ENCODE assay signal across 10 cellular contexts in the genomic region with DNA sequence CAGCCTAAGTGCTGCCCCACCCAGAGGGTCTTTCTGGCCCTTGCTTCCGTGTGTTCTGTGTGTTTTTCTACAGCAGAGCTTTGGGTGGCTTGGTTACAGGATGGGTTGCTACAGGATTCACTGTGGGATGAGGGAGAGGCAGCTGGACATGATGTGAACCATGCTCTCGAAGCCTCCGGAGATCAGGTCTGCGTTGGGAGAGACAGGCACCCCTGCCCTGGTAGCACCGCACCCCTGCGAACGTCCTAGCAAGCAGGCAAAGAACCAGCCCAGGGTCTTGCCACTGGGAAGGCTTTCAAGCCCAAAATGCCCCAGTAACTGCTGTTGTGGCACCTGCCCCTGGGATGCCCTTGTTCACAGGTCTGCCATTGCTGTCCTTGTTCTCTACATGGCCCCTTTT.
"Had no signal": no experiment of that assay in that cellular context is flagged by ENCODE, and none has a peak within 500 bp of the region (broad histone marks: within the 10 kb centered on the region; RNA-seq: fewer than 3 reads in every experiment).

No MANE protein-coding gene starts in this region.

- H3K9me3 ChIP-seq: tibial nerve had no signal

- H3K9me3 Mint-ChIP-seq: activated naive CD4-positive, alpha-beta T cell treated with anti-CD3 and anti-CD28 coated beads, Interleukin-2, amount 10 ng/mL, durations not matched to agents 7 days and 5 days; activated T-helper 2 cell treated with anti-CD3 and anti-CD28 coated beads, Interferon-gamma antibody, Interleukin-2, Interleukin-4, amounts not matched to agents 10 μg/mL and 5 μg/mL and 100 μg/mL, durations not matched to agents 14 hours and 24 hours and 36 hours; nephron progenitor cell; T-cell had no signal

- H3K27ac Mint-ChIP-seq: activated naive CD4-positive, alpha-beta T cell treated with anti-CD3 and anti-CD28 coated beads, Interleukin-2, amount 10 ng/mL, durations not matched to agents 7 days and 5 days; activated T-helper 2 cell treated with anti-CD3 and anti-CD28 coated beads, Interferon-gamma antibody, Interleukin-2, Interleukin-4, amounts not matched to agents 10 μg/mL and 5 μg/mL and 100 μg/mL, durations not matched to agents 14 hours and 24 hours and 36 hours had no signal

- H3K4me3 Mint-ChIP-seq: activated naive CD4-positive, alpha-beta T cell treated with anti-CD3 and anti-CD28 coated beads, Interleukin-2, amount 10 ng/mL, durations not matched to agents 7 days and 5 days; nephron progenitor cell; T-cell had no signal

- DNase-seq: activated CD4-positive, alpha-beta T cell treated with anti-CD3 and anti-CD28 coated beads for 4 hours; activated naive CD4-positive, alpha-beta T cell treated with anti-CD3 and anti-CD28 coated beads, Interleukin-2, amount 10 ng/mL, durations not matched to agents 7 days and 5 days; left cardiac atrium; nephron progenitor cell; stimulated activated CD4-positive, alpha-beta T cell treated with anti-CD3 and anti-CD28 coated beads, Interleukin-4, amount 100 ng/mL, for 4 hours; T-cell had no signal

- ATAC-seq: left cardiac atrium, T-cell had no signal

- H3K27me3 Mint-ChIP-seq: activated naive CD4-positive, alpha-beta T cell treated with anti-CD3 and anti-CD28 coated beads, Interleukin-2, amount 10 ng/mL, durations not matched to agents 7 days and 5 days; T-cell had no signal

- H3K4me3 ChIP-seq: cardiac muscle cell, tibial nerve had no signal

- H3K27ac ChIP-seq: cardiac muscle cell, VCaP had no signal

- H3K27me3 ChIP-seq: cardiac muscle cell, tibial nerve had no signal
